In genomic region chr13:83085186-83085900, GRCh38 we compare ENCODE assay signal across 26 cellular contexts.
DNase-seq lines count a peak whose midpoint lies in the region; ATAC-seq and TF ChIP-seq lines count a peak whose summit lies in the region.
"Had no signal": no experiment of that assay in that cellular context is flagged by ENCODE, and none has a peak within 500 bp of the region (broad histone marks: within the 10 kb centered on the region; RNA-seq: fewer than 3 reads in every experiment).

No MANE protein-coding gene starts in this region.

- H3K9ac ChIP-seq in PC-3 (ENCODE audit: low read length): no peak overlapping the region

- no peaks in the 10 kb centered on the region for H3K27me3 ChIP-seq in PC-3 (ENCODE audit: low read length)
- H3K27me3 ChIP-seq: right atrium auricular region, SJSA1 had no signal

- CTCF ChIA-PET in PC-3 (lab: Charles Lee): no interaction called here
- CTCF ChIA-PET in OCI-LY7 (lab: Charles Lee; ENCODE audit: unreplicated experiment): no interaction called here

- no peak overlapping the region for H2AFZ ChIP-seq in PC-3 (ENCODE audit: low read length)
- H2AFZ ChIP-seq in OCI-LY7 (ENCODE audit: low read length): no peak overlapping the region

- H3K9me3 ChIP-seq in PC-3 (ENCODE audit: low read length) (no peaks in the 10 kb centered on the region), OCI-LY7 (ENCODE audit: low read length) (no peaks in the 10 kb centered on the region)
- H3K9me3 ChIP-seq: HAP-1, lower lobe of right lung had no signal

- H3K4me2 ChIP-seq in PC-3 (ENCODE audit: low read length) (no peak overlapping the region), OCI-LY7 (ENCODE audit: low read length) (no peak overlapping the region)

- H3K36me3 ChIP-seq in PC-3 (ENCODE audit: low read depth, low read length) (no peaks in the 10 kb centered on the region), OCI-LY7 (ENCODE audit: insufficient read depth, low read length) (no peaks in the 10 kb centered on the region)
- H3K36me3 ChIP-seq: HAP-1, lower lobe of right lung, right atrium auricular region, SJSA1 had no signal

- H3K4me1 ChIP-seq in PC-3 (ENCODE audit: insufficient read depth, low read length) (peaks cover 18% of the 10 kb centered on the region), OCI-LY7 (ENCODE audit: insufficient read depth, low read length, poor library complexity, severe bottlenecking) (no peaks in the 10 kb centered on the region)
- H3K4me1 ChIP-seq: HAP-1, lower lobe of right lung, right atrium auricular region, SJSA1 had no signal

- no peak for TF ChIP-seq CTCF in PC-3 (conservative IDR thresholded peaks at IDR 0.05; ENCODE audit: low read depth, low read length)
- no peak for TF ChIP-seq CTCF in OCI-LY7 (conservative IDR thresholded peaks at IDR 0.05; ENCODE audit: low read length)

- H3K79me2 ChIP-seq in PC-3 (ENCODE audit: low read length) (no peaks in the 10 kb centered on the region), OCI-LY7 (ENCODE audit: insufficient read depth, low read depth, low read length) (no peaks in the 10 kb centered on the region)

- peak; percentile 68 for DNase-seq in EH (ENCODE audit: low read depth)
- DNase-seq in PC-3: peak; percentile 50
- DNase-seq in fibroblast of peridontal ligament (ENCODE audit: extremely low read depth): peak; percentile 78
- peak; percentile 18 for DNase-seq in stromal cell of bone marrow (ENCODE audit: low read depth)
- no peak for DNase-seq in OCI-LY7 (ENCODE audit: low spot score)
- no peak for DNase-seq in NK-92 (lab: John Stamatoyannopoulos, UW; ENCODE audit: unreplicated experiment)
- DNase-seq in KG1 (lab: John Stamatoyannopoulos, UW): no peak
- DNase-seq: activated CD4-positive, CD25-positive, alpha-beta regulatory T cell treated with anti-CD3 and anti-CD28 coated beads, Interleukin-2, amount 50 U/mL, for 72 hours; activated CD8-positive, alpha-beta T cell treated with anti-CD3 and anti-CD28 coated beads for 36 hours; anterior cingulate cortex; CD8-positive, alpha-beta memory T cell; central memory CD4-positive, alpha-beta T cell; endodermal cell; KBM-7; lower lobe of right lung; NCI-H1436 treated with DMSO at 0.1 percent for 48 hours; NCI-H774; RPMI8226; stimulated activated CD4-positive, alpha-beta T cell treated with anti-CD3 and anti-CD28 coated beads, Interleukin-4, amount 100 ng/mL, for 1 hour; T-cell had no signal

- POLR2A ChIA-PET in PC-3 (lab: Charles Lee; ENCODE audit: unreplicated experiment) (interaction anchor here (0.6 kb wide), 1 partner anchor 694 kb away, joined by 6 read pairs; no protein-coding TSS in a partner anchor), OCI-LY7 (lab: Charles Lee) (interaction anchor here (0.5 kb wide), 1 partner anchor 897 kb away, joined by 3 read pairs; no protein-coding TSS in a partner anchor)

- no peak overlapping the region for H3K4me3 ChIP-seq in PC-3 (ENCODE audit: low read length)
- no peak overlapping the region for H3K4me3 ChIP-seq in OCI-LY7 (ENCODE audit: low read depth, low read length, poor library complexity, severe bottlenecking)
- H3K4me3 ChIP-seq: HAP-1, lower lobe of right lung, right atrium auricular region, SJSA1 had no signal

- no TSS peak for BruUV-seq in PC-3 (replicated peaks; lab: Mats Ljungman, UMichigan)
- no TSS peak for BruUV-seq in OCI-LY7 (replicated peaks; lab: Mats Ljungman, UMichigan)

- H4K20me1 ChIP-seq in PC-3 (ENCODE audit: low read length) (no peaks in the 10 kb centered on the region), OCI-LY7 (ENCODE audit: insufficient read depth, low read length) (no peaks in the 10 kb centered on the region)

- H3K27ac ChIP-seq in PC-3 (ENCODE audit: low read length) (no peak overlapping the region), OCI-LY7 (ENCODE audit: low read depth, low read length, poor library complexity, severe bottlenecking) (no peak overlapping the region)
- H3K27ac ChIP-seq: lower lobe of right lung, right atrium auricular region, SJSA1 had no signal

- H3K9me2 ChIP-seq in PC-3 (replicated peaks; ENCODE audit: low read length) (no peaks in the 10 kb centered on the region), OCI-LY7 (ENCODE audit: insufficient read depth, low read length) (no peaks in the 10 kb centered on the region)

- intact Hi-C loops in PC-3 (cut with micrococcal nuclease) (no loop called here), OCI-LY7 (cut with micrococcal nuclease; ENCODE audit: unreplicated experiment) (no loop called here)

- peak; percentile 74 for ATAC-seq in PC-3
- ATAC-seq: activated CD8-positive, alpha-beta T cell treated with anti-CD3 and anti-CD28 coated beads for 36 hours; activated T-helper 17 cell treated with anti-CD3 and anti-CD28 coated beads, Interleukin-2, amount 50 U/mL, for 72 hours; esophagus mucosa; lower lobe of right lung; stimulated activated effector memory CD8-positive, alpha-beta T cell treated with anti-CD3 and anti-CD28 coated beads, Interleukin-12 subunit alpha, Interleukin-12 subunit beta, amount 100 ng/mL, for 72 hours; T-cell had no signal

- H3F3A ChIP-seq in PC-3 (ENCODE audit: low read length, unreplicated experiment): no peaks in the 10 kb centered on the region

Comparison
In these comparisons a context has a peak if more than half of its experiments do, and no peak if none do; other contexts are left out.
1. DNase-seq: peak in EH (single experiment), PC-3 (single experiment), fibroblast of peridontal ligament (single experiment) and stromal cell of bone marrow (single experiment); none in OCI-LY7 (single experiment), NK-92 (single experiment) and KG1 (single experiment).